Comparison of ENCODE assay signal across 8 cellular contexts in genomic region chr2:197517150-197517549, GRCh38. TPM values are rescaled to one million over a fixed set of nuclear protein-coding genes. Genes with fewer than 3 reads are reported as not detected.
A peak's percentile ranks its signal among the peaks of the same experiment; 100 is the strongest.
DNase-seq lines count a peak whose midpoint lies in the region; ATAC-seq, FAIRE-seq and TF ChIP-seq lines count a peak whose summit lies in the region.

No MANE protein-coding gene starts in this region.

- H3K4me3 ChIP-seq in SJCRH30 (peak overlapping the region; percentile 94), fibroblast of lung (replicated peaks in 1 of 4; ENCODE audit: control extremely low read depth in 1 of 4, insufficient read depth in 1 of 4, low read depth in 3 of 4, low read length in 4 of 4) (peak overlapping the region; percentile 83 to 97 (median 94)), skeletal muscle cell (ENCODE audit: low read depth, low read length) (peak overlapping the region; percentile 81)

- no peak for TF ChIP-seq POLR2A in GM12892 (IDR thresholded peaks at IDR 0.05; ENCODE audit: low read depth, low read length)

- H3K27ac ChIP-seq in SJCRH30 (no peak overlapping the region), fibroblast of lung (ENCODE audit: insufficient read depth, low read length) (peak overlapping the region; percentile 84), caudate nucleus (ENCODE audit: low read depth, low read length) (no peak overlapping the region)

- H2AFZ ChIP-seq in fibroblast of lung (ENCODE audit: low read length), result no peak overlapping the region

- no peak for TF ChIP-seq CTCF in fibroblast of lung (conservative IDR thresholded peaks at IDR 0.05 in 1 of 2, IDR thresholded peaks at IDR 0.05 in 1 of 2; ENCODE audit: low read depth in 1 of 2, low read length in 2 of 2)

- no peaks in the 10 kb centered on the region for H3K27me3 ChIP-seq in SJCRH30
- no peaks in the 10 kb centered on the region for H3K27me3 ChIP-seq in fibroblast of lung (ENCODE audit: control insufficient read depth, insufficient read depth, low read length)

- H3K36me3 ChIP-seq in SJCRH30 (peaks cover 17% of the 10 kb centered on the region), fibroblast of lung (ENCODE audit: control insufficient read depth, insufficient read depth, low read length) (no peaks in the 10 kb centered on the region)

- H3K9ac ChIP-seq in fibroblast of lung (ENCODE audit: insufficient read depth, low read length), result peak overlapping the region; percentile 37

- no peak for ATAC-seq in GM21526 (IDR thresholded peaks at IDR 0.05; ENCODE audit: low FRiP score, unreplicated experiment)

- DNase-seq in GM12892 (ENCODE audit: insufficient read length), result no peak
- no peak for DNase-seq in SJCRH30
- DNase-seq in fibroblast of lung (ENCODE audit: low read depth in 2 of 2), result no peak
- DNase-seq in skeletal muscle cell (ENCODE audit: low read depth), result no peak
- no peak for DNase-seq in effector CD4-positive, alpha-beta T cell
- no peak for DNase-seq in D341Med (ENCODE audit: low spot score)
- DNase-seq in caudate nucleus (lab: John Stamatoyannopoulos, UW), result no peak

- H3K79me2 ChIP-seq in fibroblast of lung (ENCODE audit: control insufficient read depth, insufficient read depth, low read length), result peaks cover 60% of the 10 kb centered on the region

- H3K4me2 ChIP-seq in fibroblast of lung (ENCODE audit: extremely low read depth, insufficient read depth, low read length), result peak overlapping the region; percentile 83

- H3K4me1 ChIP-seq in SJCRH30 (peaks cover 5% of the 10 kb centered on the region; the same call in 1 of the 2 replicates), fibroblast of lung (ENCODE audit: control insufficient read depth, extremely low read depth, insufficient read depth, low read length) (peaks cover 4% of the 10 kb centered on the region)

- peaks cover 4% of the 10 kb centered on the region for H4K20me1 ChIP-seq in fibroblast of lung (ENCODE audit: control insufficient read depth, extremely low read depth, insufficient read depth, low read length)

- H3K9me3 ChIP-seq in SJCRH30 (replicated peaks) (0 out of 2 replicates have a peak, but pooled peaks cover 5% of the 10 kb centered on the region), fibroblast of lung (ENCODE audit: control insufficient read depth, insufficient read depth, low read depth, low read length) (no peaks in the 10 kb centered on the region)

- FAIRE-seq in GM12892 (lab: Jason Lieb, UNC), result peak; percentile 30

RNA-seq across cellular contexts. Expression of gene MOB4, which starts 1.3 kb away (rescaled TPM):
- 24.0 TPM for polyA plus RNA-seq in GM12892 (2012; ENCODE audit: missing spikeins)
- total RNA-seq in SJCRH30 (2014; rRNA removed; shearing (Covaris generic)), result 64.4 and 71.1 TPM in 2 replicates
- 25.9 and 26.6 TPM in 2 replicates for total RNA-seq in fibroblast of lung
- 61.9 and 70.5 TPM in 2 replicates for polyA plus RNA-seq in fibroblast of lung
- 37.8 and 43.7 TPM in 2 replicates for polyA plus RNA-seq in fibroblast of lung (2012)
- polyA minus RNA-seq in fibroblast of lung (ENCODE audit: low replicate concordance), result 0.63 and 6.2 TPM in 2 replicates

RNA-seq across cellular contexts. Expression of gene HSPE1, which starts 17.0 kb away (rescaled TPM):
- polyA plus RNA-seq in GM12892 (2012; ENCODE audit: missing spikeins), result 483 TPM
- 395 and 401 TPM in 2 replicates for total RNA-seq in SJCRH30 (2014; rRNA removed; shearing (Covaris generic))
- 87.0 and 92.2 TPM in 2 replicates for total RNA-seq in fibroblast of lung
- 147 and 240 TPM in 2 replicates for polyA plus RNA-seq in fibroblast of lung
- polyA plus RNA-seq in fibroblast of lung (2012), result 176 and 219 TPM in 2 replicates
- 0.82 TPM in 1 of 2 replicates, not detected in the other for polyA minus RNA-seq in fibroblast of lung (ENCODE audit: low replicate concordance)

RNA-seq across cellular contexts. Expression of gene HSPD1, which starts 17.5 kb away (rescaled TPM):
- polyA plus RNA-seq in GM12892 (2012; ENCODE audit: missing spikeins), result 524 TPM
- total RNA-seq in SJCRH30 (2014; rRNA removed; shearing (Covaris generic)), result 749 and 770 TPM in 2 replicates
- 198 and 214 TPM in 2 replicates for total RNA-seq in fibroblast of lung
- polyA plus RNA-seq in fibroblast of lung, result 175 and 258 TPM in 2 replicates
- polyA plus RNA-seq in fibroblast of lung (2012), result 159 and 258 TPM in 2 replicates
- 74.5 and 119 TPM in 2 replicates for polyA minus RNA-seq in fibroblast of lung (ENCODE audit: low replicate concordance)
